Comparison of ENCODE assay signal across 8 cellular contexts in genomic region chr17:17741346-17742023, GRCh38.
DNase-seq lines count a peak whose midpoint lies in the region; ATAC-seq and TF ChIP-seq lines count a peak whose summit lies in the region.

No MANE protein-coding gene starts in this region.

- DNase-seq in HT-29 (ENCODE audit: low spot score): peak; percentile 59
- DNase-seq in body of pancreas: peak in 2 of 4 donors; percentile 40 to 41
- peak; percentile 70 for DNase-seq in iPS-NIHi11 (ENCODE audit: low spot score)
- no peak for DNase-seq in spleen
- DNase-seq in GDM1 (lab: John Stamatoyannopoulos, UW): no peak
- DNase-seq in NOMO-1 treated with DMSO at 0.1 percent for 48 hours (lab: John Stamatoyannopoulos, UW; ENCODE audit: unreplicated experiment): no peak

- peak; percentile 34 for ATAC-seq in body of pancreas
- no peak for ATAC-seq in GM18502 (IDR thresholded peaks at IDR 0.05; ENCODE audit: poor library complexity, unreplicated experiment)
- no peak for ATAC-seq in HG03354 (IDR thresholded peaks at IDR 0.05; ENCODE audit: poor library complexity, severe bottlenecking, unreplicated experiment)

- H3K4me3 ChIP-seq in body of pancreas: no peak overlapping the region
- H3K4me3 ChIP-seq in spleen: no peak overlapping the region

- H3K4me1 ChIP-seq in body of pancreas (peaks cover 58% of the 10 kb centered on the region), spleen (peaks cover 32 to 92% (median 59%) of the 10 kb centered on the region in 6 donors)

- intact Hi-C loops in body of pancreas (cut with DNase I): no loop called here
- intact Hi-C loops in spleen (cut with DNase I; ENCODE audit: low total_unique reads): loop anchor here (10.0 kb wide), 1 partner anchor 53 kb away; no protein-coding TSS in a partner anchor

- H3K9me3 ChIP-seq in body of pancreas: no peaks in the 10 kb centered on the region
- no peaks in the 10 kb centered on the region for H3K9me3 ChIP-seq in spleen

- H3K36me3 ChIP-seq in body of pancreas (replicated peaks in 1 of 2; ENCODE audit: insufficient read depth in 1 of 2, low read depth in 2 of 2): no peaks in the 10 kb centered on the region
- H3K36me3 ChIP-seq in spleen: peaks cover 0 to 5% (median 0%) of the 10 kb centered on the region in 6 donors

- H3K27ac ChIP-seq in body of pancreas (peak overlapping the region in 3 of 4 donors; percentile 51 to 76 (median 66)), spleen (peak overlapping the region in 5 of 8 donors; percentile 30 to 71 (median 48))

- WGBS in body of pancreas, 2 donors: 59 to 72% methylated on average over 19 of the region's 19 CpGs
- 69 to 84% (median 77%) methylated on average over 18 to 19 of the region's 19 CpGs for WGBS in spleen, 5 donors

- peak in 4 of 7 experiments; percentile 9 to 18 (median 12) for TF ChIP-seq CTCF in body of pancreas (IDR thresholded peaks at IDR 0.05)
- peak in 2 of 11 experiments; percentile 9 to 14 for TF ChIP-seq CTCF in spleen (IDR thresholded peaks at IDR 0.05 in 8 of 11, conservative IDR thresholded peaks at IDR 0.05 in 3 of 11)

- H3K27me3 ChIP-seq in body of pancreas: no peaks in the 10 kb centered on the region
- no peaks in the 10 kb centered on the region for H3K27me3 ChIP-seq in spleen (replicated peaks in 1 of 7)

- TF ChIP-seq POLR2A in body of pancreas (IDR thresholded peaks at IDR 0.05) (no peak), spleen (IDR thresholded peaks at IDR 0.05) (no peak)

Comparison
In these comparisons a context has a peak if more than half of its experiments do, and no peak if none do; other contexts are left out.
1. DNase-seq: peak in HT-29 (single experiment) and iPS-NIHi11 (single experiment); none in spleen (single experiment), GDM1 (single experiment) and NOMO-1 treated with DMSO at 0.1 percent for 48 hours (single experiment).